In the genomic region with DNA sequence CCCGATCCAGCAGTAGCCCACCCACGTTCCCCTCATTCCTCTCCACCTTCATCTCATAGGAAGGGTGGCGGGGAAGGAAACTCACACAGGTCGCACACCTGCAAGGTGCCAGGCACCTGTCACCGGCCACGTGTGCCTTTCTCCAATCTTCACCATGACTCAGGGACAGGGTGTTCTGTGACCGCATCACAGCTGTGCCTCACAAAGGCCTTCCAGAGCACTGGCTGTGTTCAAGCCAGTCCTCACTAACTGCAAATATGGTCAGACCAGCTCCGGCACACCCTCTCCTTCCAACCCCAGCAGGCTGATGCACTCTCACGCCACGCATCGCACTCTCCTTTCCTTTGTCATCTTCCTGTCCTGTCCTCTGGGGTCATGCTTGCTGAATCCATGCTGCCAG, we compare ENCODE assay signal across 27 cellular contexts.
A peak's percentile ranks its signal among the peaks of the same experiment; 100 is the strongest.
DNase-seq lines count a peak whose midpoint lies in the region; ATAC-seq, FAIRE-seq and TF ChIP-seq lines count a peak whose summit lies in the region.
"Had no signal": no experiment of that assay in that cellular context is flagged by ENCODE, and none has a peak within 500 bp of the region (broad histone marks: within the 10 kb centered on the region; RNA-seq: fewer than 3 reads in every experiment).

No MANE protein-coding gene starts in this region.

- H3K27ac Mint-ChIP-seq in GM23338, result no peak overlapping the region
- no peak overlapping the region for H3K27ac Mint-ChIP-seq in progenitor cell of endocrine pancreas
- H3K27ac Mint-ChIP-seq: CD4-positive, alpha-beta memory T cell; IgD-negative memory B cell had no signal

- no peaks in the 10 kb centered on the region for H3K9me2 ChIP-seq in GM23338 (ENCODE audit: insufficient read depth)

- CTCF ChIA-PET in H1 (lab: Charles Lee; ENCODE audit: partially characterized antibody), result interaction anchor here (1.0 to 1.4 kb wide), 4 partner anchors 9 to 201 kb away, joined by 3 to 4 read pairs (median 3); no protein-coding TSS in a partner anchor

- H3K4me3 Mint-ChIP-seq in GM23338 (no peak overlapping the region), progenitor cell of endocrine pancreas (ENCODE audit: low read depth) (no peak overlapping the region)
- H3K4me3 Mint-ChIP-seq: CD4-positive, alpha-beta memory T cell; IgD-negative memory B cell had no signal

- no peak overlapping the region for H2BK5ac ChIP-seq in H1 (ENCODE audit: low read depth, low read length)
- H2BK5ac ChIP-seq in neuronal stem cell (ENCODE audit: low read length), result no peak overlapping the region

- no peak overlapping the region for H2BK20ac ChIP-seq in H1 (ENCODE audit: low read length)

- H4K20me1 ChIP-seq in GM23338 (replicated peaks; ENCODE audit: insufficient read depth), result no peaks in the 10 kb centered on the region
- H4K20me1 ChIP-seq in H1 (replicated peaks in 1 of 2; ENCODE audit: control insufficient read depth in 1 of 2, insufficient read depth in 2 of 2, low read length in 2 of 2), result no peaks in the 10 kb centered on the region
- H4K20me1 ChIP-seq: BLaER1 treated with 17β-estradiol and CSF1 and Interleukin-3, amounts not matched to agents 10 nM and 100 nM had no signal

- no peaks in the 10 kb centered on the region for H3K36me3 Mint-ChIP-seq in GM23338 (ENCODE audit: low read depth)
- no peaks in the 10 kb centered on the region for H3K36me3 Mint-ChIP-seq in progenitor cell of endocrine pancreas (ENCODE audit: insufficient read depth)
- H3K36me3 Mint-ChIP-seq: CD4-positive, alpha-beta memory T cell; IgD-negative memory B cell had no signal

- H3K79me2 ChIP-seq in GM23338 (replicated peaks; ENCODE audit: insufficient read depth) (no peaks in the 10 kb centered on the region), H1 (ENCODE audit: control insufficient read depth in 1 of 2, insufficient read depth in 2 of 2, low read length in 2 of 2) (no peaks in the 10 kb centered on the region)

- H3K23me2 ChIP-seq in H1 (ENCODE audit: low read depth, low read length), result no peaks in the 10 kb centered on the region

- no peak overlapping the region for H2AK5ac ChIP-seq in H1 (ENCODE audit: low read depth, low read length)
- peak overlapping the region; percentile 23 for H2AK5ac ChIP-seq in neuronal stem cell (ENCODE audit: low read depth, low read length)

- H4K5ac ChIP-seq in H1 (ENCODE audit: insufficient read length, low read depth, low read length), result no peak overlapping the region

- H3K27me3 Mint-ChIP-seq in GM23338 (ENCODE audit: insufficient read depth, low read depth, poor library complexity) (peaks cover 4% of the 10 kb centered on the region), progenitor cell of endocrine pancreas (peaks cover 19% of the 10 kb centered on the region)
- H3K27me3 Mint-ChIP-seq: IgD-negative memory B cell had no signal

- no peak overlapping the region for H4K91ac ChIP-seq in H1 (replicated peaks; ENCODE audit: insufficient read length, low read length)
- no peak overlapping the region for H4K91ac ChIP-seq in neuronal stem cell (ENCODE audit: low read depth, low read length, poor library complexity)

- no peak overlapping the region for H3K18ac ChIP-seq in H1 (ENCODE audit: extremely low read depth, low read length)
- H3K18ac ChIP-seq in neuronal stem cell (ENCODE audit: low read length), result peak overlapping the region; percentile 81

- ATAC-seq in GM23338, result no peak
- no peak for ATAC-seq in HG03025 (IDR thresholded peaks at IDR 0.05; ENCODE audit: low FRiP score, unreplicated experiment)
- ATAC-seq in left lobe of liver, result no peak

- no peaks in the 10 kb centered on the region for H3K4me1 ChIP-seq in GM23338 (ENCODE audit: insufficient read depth)
- H3K4me1 ChIP-seq in H1 (replicated peaks in 1 of 4; ENCODE audit: control insufficient read depth in 3 of 4, insufficient read depth in 4 of 4, low read length in 3 of 4), result peaks cover 0 to 6% (median 1%) of the 10 kb centered on the region in 4 experiments; a peak in 4 of 7 replicates
- H3K4me1 ChIP-seq in neuronal stem cell (ENCODE audit: control insufficient read depth in 2 of 2, insufficient read depth in 1 of 2, low read depth in 1 of 2, low read length in 2 of 2), result peaks cover 15 to 24% of the 10 kb centered on the region in 2 donors
- H3K4me1 ChIP-seq: Peyer's patch had no signal

- no peak overlapping the region for H3K56ac ChIP-seq in H1 (replicated peaks; ENCODE audit: insufficient read length, low read depth, low read length)

- H3K27ac ChIP-seq in GM23338 (ENCODE audit: low read depth) (no peak overlapping the region), H1 (ENCODE audit: low read depth, low read length) (no peak overlapping the region), neuronal stem cell (replicated peaks; ENCODE audit: low read length) (no peak overlapping the region)
- H3K27ac ChIP-seq: BLaER1 treated with 17β-estradiol and CSF1 and Interleukin-3, amounts not matched to agents 10 nM and 100 nM; Peyer's patch; SK-N-MC had no signal

- H2BK15ac ChIP-seq in H1 (ENCODE audit: low read length) (no peak overlapping the region), neuronal stem cell (ENCODE audit: low read length) (peak overlapping the region; percentile 6)

- H3K23ac ChIP-seq in H1 (ENCODE audit: insufficient read length) (no peak overlapping the region), neuronal stem cell (ENCODE audit: low read depth, low read length, poor library complexity) (no peak overlapping the region)

- WGBS in H1 (ENCODE audit: extremely low coverage in 1 of 2, insufficient coverage in 1 of 2, insufficient read length in 1 of 2, insufficient replicate concordance in 2 of 2, low coverage in 1 of 2, low lambda C conversion rate in 2 of 2, missing lambda C conversion rate in 1 of 2), 2 experiments, result 87% methylated on average over 11 of the region's 11 CpGs; no CpG with 5 or more reads in 1 of the 2 experiments
- WGBS in neuronal stem cell (ENCODE audit: extremely low coverage in 2 of 2, insufficient read length in 2 of 2, insufficient replicate concordance in 1 of 2), 2 donors, result no CpG with 5 or more reads among the region's 11 CpGs

- H3K4me3 ChIP-seq in GM23338, result no peak overlapping the region
- no peak overlapping the region for H3K4me3 ChIP-seq in H1 (ENCODE audit: extremely low read depth in 1 of 4, insufficient read depth in 2 of 4, low read depth in 3 of 4, low read length in 4 of 4)
- no peak overlapping the region for H3K4me3 ChIP-seq in neuronal stem cell (ENCODE audit: low read length in 2 of 2)
- H3K4me3 ChIP-seq: BLaER1 treated with 17β-estradiol and CSF1 and Interleukin-3, amounts not matched to agents 10 nM and 100 nM; Peyer's patch; SK-N-MC had no signal

- no peaks in the 10 kb centered on the region for H3K9me3 Mint-ChIP-seq in GM23338
- H3K9me3 Mint-ChIP-seq in progenitor cell of endocrine pancreas (ENCODE audit: low read depth), result no peaks in the 10 kb centered on the region

- H3K79me1 ChIP-seq in H1 (ENCODE audit: low read depth, low read length) (no peaks in the 10 kb centered on the region), neuronal stem cell (ENCODE audit: low read depth, low read length) (no peaks in the 10 kb centered on the region)

- H3K9me3 ChIP-seq in H1 (ENCODE audit: insufficient read depth in 2 of 2, low read depth in 1 of 2, low read length in 1 of 2) (no peaks in the 10 kb centered on the region), neuronal stem cell (replicated peaks in 1 of 2; ENCODE audit: control insufficient read depth in 2 of 2, insufficient read depth in 1 of 2, low read depth in 1 of 2, low read length in 2 of 2) (peaks cover 0 to 3% of the 10 kb centered on the region in 2 donors)
- H3K9me3 ChIP-seq: Peyer's patch had no signal

- H2AFZ ChIP-seq in GM23338 (peak overlapping the region; percentile 80), H1 (ENCODE audit: low read length) (no peak overlapping the region), neuronal stem cell (ENCODE audit: low read length) (peak overlapping the region; percentile 56)

- DNase-seq in GM23338 (ENCODE audit: low spot score), result no peak
- peak; percentile 8 for DNase-seq in SW480 (ENCODE audit: low spot score)
- DNase-seq in H1 (ENCODE audit: low read depth in 1 of 2, low spot score in 2 of 2), result no peak
- no peak for DNase-seq in neuronal stem cell (ENCODE audit: low spot score)
- no peak for DNase-seq in left lobe of liver (ENCODE audit: low spot score)
- no peak for DNase-seq in NCI-H2196 treated with DMSO at 0.1 percent for 48 hours (lab: John Stamatoyannopoulos, UW; ENCODE audit: unreplicated experiment)
- no peak for DNase-seq in progenitor cell of endocrine pancreas (ENCODE audit: low spot score, unreplicated experiment)
- DNase-seq: AML-193; CD4-positive, alpha-beta memory T cell; COR-L47; DMS79; GF-D8; H7; NCI-H1048; NCI-H1417; NCI-H1694; NCI-H2029 treated with DMSO at 0.1 percent for 48 hours; NCI-H2227 treated with DMSO at 0.1 percent for 48 hours; NCI-H526 treated with DMSO at 0.1 percent for 48 hours; Peyer's patch; SIG-M5 had no signal

- peak overlapping the region; percentile 26; the same call in 1 of the 2 replicates for H4K8ac ChIP-seq in H1 (ENCODE audit: extremely low read depth, insufficient read depth, low read length)
- H4K8ac ChIP-seq in neuronal stem cell (ENCODE audit: low read depth, low read length), result peak overlapping the region; percentile 49

- H3K9ac ChIP-seq in H1 (replicated peaks in 1 of 4; ENCODE audit: extremely low read depth in 1 of 4, low read depth in 3 of 4, low read length in 3 of 4) (no peak overlapping the region), neuronal stem cell (ENCODE audit: low read depth, low read length, poor library complexity) (peak overlapping the region; percentile 21)
- H3K9ac ChIP-seq: BLaER1 treated with 17β-estradiol and CSF1 and Interleukin-3, amounts not matched to agents 10 nM and 100 nM had no signal

- H3K4me2 ChIP-seq in GM23338, result no peak overlapping the region
- H3K4me2 ChIP-seq in H1 (ENCODE audit: insufficient read depth in 1 of 2, low read depth in 2 of 2, low read length in 2 of 2), result no peak overlapping the region
- H3K4me2 ChIP-seq in neuronal stem cell (ENCODE audit: insufficient read depth, low read length, poor library complexity, severe bottlenecking), result no peak overlapping the region
- H3K4me2 ChIP-seq: BLaER1 treated with 17β-estradiol and CSF1 and Interleukin-3, amounts not matched to agents 10 nM and 100 nM had no signal

- no peak for FAIRE-seq in H1 (lab: Jason Lieb, UNC)
- FAIRE-seq: A204.1, GM12891 had no signal

- TF ChIP-seq RAD21 in H1 (IDR thresholded peaks at IDR 0.05 in 1 of 2, conservative IDR thresholded peaks at IDR 0.05 in 1 of 2; ENCODE audit: low read depth in 2 of 2, low read length in 2 of 2), result no peak

- H3K4ac ChIP-seq in H1 (replicated peaks; ENCODE audit: insufficient read length, low read depth, low read length) (no peak overlapping the region), neuronal stem cell (ENCODE audit: low read length) (peak overlapping the region; percentile 70)

- H3K36me3 ChIP-seq in GM23338 (ENCODE audit: insufficient read depth) (no peaks in the 10 kb centered on the region), H1 (ENCODE audit: control insufficient read depth in 2 of 4, insufficient read depth in 4 of 4, low read length in 3 of 4) (no peaks in the 10 kb centered on the region), neuronal stem cell (replicated peaks in 1 of 2; ENCODE audit: control insufficient read depth in 2 of 2, insufficient read depth in 2 of 2, low read length in 2 of 2) (no peaks in the 10 kb centered on the region)
- H3K36me3 ChIP-seq: BLaER1 treated with 17β-estradiol and CSF1 and Interleukin-3, amounts not matched to agents 10 nM and 100 nM; Peyer's patch had no signal

- no peak for TF ChIP-seq POLR2A in H1 (IDR thresholded peaks at IDR 0.05; ENCODE audit: control extremely low read depth in 1 of 2, low read depth in 2 of 2, low read length in 2 of 2)

- H3K27me3 ChIP-seq in GM23338 (ENCODE audit: insufficient read depth) (no peaks in the 10 kb centered on the region), H1 (replicated peaks in 1 of 4; ENCODE audit: control insufficient read depth in 3 of 4, extremely low read depth in 1 of 4, insufficient read depth in 3 of 4, low read length in 3 of 4) (no peaks in the 10 kb centered on the region), neuronal stem cell (ENCODE audit: control insufficient read depth in 3 of 3, insufficient read depth in 3 of 3, low read depth in 1 of 3, low read length in 3 of 3) (no peaks in the 10 kb centered on the region)
- H3K27me3 ChIP-seq: BLaER1 treated with 17β-estradiol and CSF1 and Interleukin-3, amounts not matched to agents 10 nM and 100 nM; Peyer's patch had no signal

- H2BK12ac ChIP-seq in H1 (ENCODE audit: low read depth, low read length) (no peak overlapping the region), neuronal stem cell (ENCODE audit: low read length) (peak overlapping the region; percentile 27)

- TF ChIP-seq CTCF in GM23338 (conservative IDR thresholded peaks at IDR 0.05; ENCODE audit: low read depth in 2 of 2) (no peak), H1 (IDR thresholded peaks at IDR 0.05; ENCODE audit: control extremely low read depth in 1 of 3, insufficient read depth in 1 of 3, low read depth in 1 of 3, low read length in 3 of 3) (no peak), progenitor cell of endocrine pancreas (IDR thresholded peaks at IDR 0.05; ENCODE audit: unreplicated experiment) (no peak)

- H3K4me1 Mint-ChIP-seq in GM23338 (peaks cover 12% of the 10 kb centered on the region), progenitor cell of endocrine pancreas (ENCODE audit: low read depth) (peaks cover 8% of the 10 kb centered on the region)
- H3K4me1 Mint-ChIP-seq: CD4-positive, alpha-beta memory T cell; IgD-negative memory B cell had no signal

- H3K14ac ChIP-seq in H1 (ENCODE audit: insufficient read length), result no peak overlapping the region
- peak overlapping the region; percentile 14 for H3K14ac ChIP-seq in neuronal stem cell (ENCODE audit: low read length)

- no peak for TF ChIP-seq EP300 in H1 (IDR thresholded peaks at IDR 0.05; ENCODE audit: borderline replicate concordance in 1 of 2, low read depth in 2 of 2, low read length in 2 of 2)

- POLR2A ChIA-PET in H1 (lab: Charles Lee; ENCODE audit: partially characterized antibody), result no interaction called here

- H2BK120ac ChIP-seq in H1 (replicated peaks; ENCODE audit: low read depth, low read length) (no peak overlapping the region), neuronal stem cell (ENCODE audit: low read depth, low read length) (no peak overlapping the region)

- H3F3A ChIP-seq in GM23338 (replicated peaks; ENCODE audit: low read depth), result no peaks in the 10 kb centered on the region
